16 cellular contexts compared by ENCODE assay signal in genomic region chr12:97404093-97404492, GRCh38. TPM values are rescaled to one million over a fixed set of nuclear protein-coding genes. Genes with fewer than 3 reads are reported as not detected.
A peak's percentile ranks its signal among the peaks of the same experiment; 100 is the strongest.
DNase-seq lines count a peak whose midpoint lies in the region; ATAC-seq, FAIRE-seq and TF ChIP-seq lines count a peak whose summit lies in the region.
"Had no signal": no experiment of that assay in that cellular context is flagged by ENCODE, and none has a peak within 500 bp of the region (broad histone marks: within the 10 kb centered on the region; RNA-seq: fewer than 3 reads in every experiment).

No MANE protein-coding gene starts in this region.

- TF ChIP-seq EP300 in suprapubic skin (IDR thresholded peaks at IDR 0.05) = no peak

- FAIRE-seq in islet of Langerhans (lab: Jason Lieb, UNC) = peak; percentile 47
- FAIRE-seq: bronchial epithelial cell, pancreas, small intestine had no signal

- TF ChIP-seq CTCF in suprapubic skin (IDR thresholded peaks at IDR 0.05) = no peak
- no peak for TF ChIP-seq CTCF in body of pancreas (IDR thresholded peaks at IDR 0.05)

- H3K4me1 ChIP-seq in suprapubic skin (no peaks in the 10 kb centered on the region), body of pancreas (no peaks in the 10 kb centered on the region)
- H3K4me1 ChIP-seq: pancreas had no signal

- no peaks in the 10 kb centered on the region for H3K36me3 ChIP-seq in suprapubic skin
- no peaks in the 10 kb centered on the region for H3K36me3 ChIP-seq in body of pancreas (replicated peaks in 1 of 2; ENCODE audit: insufficient read depth in 1 of 2, low read depth in 2 of 2)
- H3K36me3 ChIP-seq: pancreas had no signal

- intact Hi-C loops in body of pancreas (cut with DNase I) = loop anchor here (5.0 kb wide), 1 partner anchor 422 kb away; no protein-coding TSS in a partner anchor

- ATAC-seq in GM18873 (IDR thresholded peaks at IDR 0.05; ENCODE audit: low FRiP score, unreplicated experiment) = peak; percentile 15
- peak; percentile 52 for ATAC-seq in GM21526 (IDR thresholded peaks at IDR 0.05; ENCODE audit: low FRiP score, unreplicated experiment)
- peak; percentile 37 for ATAC-seq in HG03039 (IDR thresholded peaks at IDR 0.05; ENCODE audit: unreplicated experiment)
- no peak for ATAC-seq in body of pancreas

- H3K27ac ChIP-seq in suprapubic skin (no peak overlapping the region), body of pancreas (no peak overlapping the region)
- H3K27ac ChIP-seq: pancreas had no signal

- H3K27me3 ChIP-seq in suprapubic skin (no peaks in the 10 kb centered on the region), body of pancreas (no peaks in the 10 kb centered on the region)
- H3K27me3 ChIP-seq: pancreas had no signal

- H3K9me3 ChIP-seq in suprapubic skin (no peaks in the 10 kb centered on the region), body of pancreas (no peaks in the 10 kb centered on the region)
- H3K9me3 ChIP-seq: pancreas had no signal

- DNase-seq in suprapubic skin (ENCODE audit: low spot score in 2 of 2) = no peak
- DNase-seq in stimulated activated naive CD4-positive, alpha-beta T cell (lab: John Stamatoyannopoulos, UW) = no peak
- DNase-seq in body of pancreas = no peak
- DNase-seq: activated CD4-positive, alpha-beta T cell treated with anti-CD3 and anti-CD28 coated beads for 4 hours; activated naive CD8-positive, alpha-beta T cell treated with anti-CD3 and anti-CD28 coated beads, Interleukin-2, amount 10 ng/mL, durations not matched to agents 7 days and 5 days; activated T-cell treated with anti-CD3 and anti-CD28 coated beads, Interleukin-2, amount 50 U/mL, for 24 hours; effector CD4-positive, alpha-beta T cell; SIG-M5 had no signal

- H3K4me3 ChIP-seq in suprapubic skin = no peak overlapping the region
- no peak overlapping the region for H3K4me3 ChIP-seq in body of pancreas
- H3K4me3 ChIP-seq: pancreas had no signal

- TF ChIP-seq POLR2A in suprapubic skin (IDR thresholded peaks at IDR 0.05) (no peak), body of pancreas (IDR thresholded peaks at IDR 0.05) (no peak)

- WGBS in suprapubic skin = 56% methylated on average over 1 of the region's 1 CpG
- WGBS in body of pancreas, 2 donors = 24 to 27% methylated on average over 1 of the region's 1 CpG

RNA-seq across cellular contexts. Expression of gene RMST, which starts 58.5 kb away (rescaled TPM):
- total RNA-seq in suprapubic skin = not detected
- 10 to 100 TPM in 1 of 2 donors, 1 to 10 TPM in 1; 8.9 to 17.6 TPM for total RNA-seq in body of pancreas
- total RNA-seq: activated naive CD8-positive, alpha-beta T cell treated with anti-CD3 and anti-CD28 coated beads, Interleukin-2, amount 10 ng/mL, durations not matched to agents 7 days and 5 days; bronchial epithelial cell; IMR-90 had no signal

Comparison
In these comparisons a context has a peak if more than half of its experiments do, and no peak if none do; other contexts are left out.
1. RNA of gene RMST, which starts 58.5 kb away (total RNA-seq): 8.9 to 17.6 TPM in body of pancreas; not detected in suprapubic skin; every median in the first group is over 4 times any median in the second.